In genomic region chr12:94147991-94148840, GRCh38 we compare ENCODE assay signal across 1 cellular context.
TF ChIP-seq lines count a peak whose summit lies in the region.

Gene PLXNC1, plus strand, starts transcription at chr12:94148577. Its CDS starts 395 bp downstream, at chr12:94148972.

TF ChIP-seq in HepG2, 621 proteins besides CTCF, POLR2A, EP300 and RAD21 (continued from another document and continues in another):
- TF ChIP-seq IRF1 (CRISPR knock-in tag; IDR thresholded peaks at IDR 0.05; ENCODE audit: low read depth) (no peak), HINFP (CRISPR knock-in tag; IDR thresholded peaks at IDR 0.05; ENCODE audit: low read depth) (no peak), ZNF484 (CRISPR knock-in tag; IDR thresholded peaks at IDR 0.05; ENCODE audit: borderline replicate concordance, low read depth) (no peak), MTF2 (CRISPR knock-in tag; IDR thresholded peaks at IDR 0.05; ENCODE audit: borderline replicate concordance) (no peak), TAF15 (IDR thresholded peaks at IDR 0.05; ENCODE audit: low read depth, low read length, poor library complexity, severe bottlenecking) (peak; percentile 10), ZNF263 (CRISPR knock-in tag; IDR thresholded peaks at IDR 0.05) (peak; percentile 48; the same call in 1 of the 2 replicates), SOX6 (IDR thresholded peaks at IDR 0.05) (no peak), SOX6 (CRISPR knock-in tag; IDR thresholded peaks at IDR 0.05) (peak; percentile 10; the same call in 1 of the 2 replicates), SALL2 (CRISPR knock-in tag; IDR thresholded peaks at IDR 0.05) (peak; percentile 70; the same call in 1 of the 2 replicates), BRF2 (CRISPR knock-in tag; IDR thresholded peaks at IDR 0.05) (no peak), AKNA (CRISPR knock-in tag; IDR thresholded peaks at IDR 0.05; ENCODE audit: borderline replicate concordance) (no peak), ZNF792 (CRISPR knock-in tag; IDR thresholded peaks at IDR 0.05) (no peak), SOX5 (CRISPR knock-in tag; IDR thresholded peaks at IDR 0.05; ENCODE audit: borderline replicate concordance) (no peak), HNRNPL (IDR thresholded peaks at IDR 0.05; ENCODE audit: low read depth, low read length) (no peak), UBTF (CRISPR knock-in tag; IDR thresholded peaks at IDR 0.05) (peak; percentile 36), SSRP1 (CRISPR knock-in tag; IDR thresholded peaks at IDR 0.05) (no peak), ZSCAN29 (CRISPR knock-in tag; conservative IDR thresholded peaks at IDR 0.05) (no peak), HNRNPLL (IDR thresholded peaks at IDR 0.05; ENCODE audit: low read depth, low read length, poor library complexity, severe bottlenecking) (peak; percentile 98), FOXP1 (IDR thresholded peaks at IDR 0.05) (no peak), FOXP1 (CRISPR knock-in tag; IDR thresholded peaks at IDR 0.05) (no peak), ZSCAN9 (CRISPR knock-in tag; IDR thresholded peaks at IDR 0.05; ENCODE audit: borderline replicate concordance) (no peak), ZNF331 (CRISPR knock-in tag; IDR thresholded peaks at IDR 0.05) (no peak), ZNF556 (CRISPR knock-in tag; IDR thresholded peaks at IDR 0.05; ENCODE audit: borderline replicate concordance) (no peak), ZNF460 (CRISPR knock-in tag; IDR thresholded peaks at IDR 0.05; ENCODE audit: borderline replicate concordance) (no peak), ZNF775 (CRISPR knock-in tag; IDR thresholded peaks at IDR 0.05; ENCODE audit: borderline replicate concordance) (no peak), POGZ (CRISPR knock-in tag; IDR thresholded peaks at IDR 0.05) (no peak), ZNF446 (CRISPR knock-in tag; IDR thresholded peaks at IDR 0.05) (0 out of 2 replicates have a peak, but pooled peaks have one; percentile 1), ZNF276 (CRISPR knock-in tag; IDR thresholded peaks at IDR 0.05; ENCODE audit: low read depth) (no peak), ZBTB14 (CRISPR knock-in tag; IDR thresholded peaks at IDR 0.05) (no peak; the same call in none of the 2 replicates), ZSCAN20 (CRISPR knock-in tag; IDR thresholded peaks at IDR 0.05; ENCODE audit: borderline replicate concordance) (no peak), BRCA1 (CRISPR knock-in tag; IDR thresholded peaks at IDR 0.05) (no peak), NFKBIZ (CRISPR knock-in tag; IDR thresholded peaks at IDR 0.05) (no peak), NKX3-1 (CRISPR knock-in tag; IDR thresholded peaks at IDR 0.05) (no peak), ZNF687 (CRISPR knock-in tag; IDR thresholded peaks at IDR 0.05) (peak; percentile 75), PHF8 (CRISPR knock-in tag; IDR thresholded peaks at IDR 0.05) (peak; percentile 26; the same call in 1 of the 2 replicates), ZNF225 (CRISPR knock-in tag; IDR thresholded peaks at IDR 0.05) (no peak), ZNF605 (CRISPR knock-in tag; IDR thresholded peaks at IDR 0.05) (no peak), HOXD1 (CRISPR knock-in tag; IDR thresholded peaks at IDR 0.05) (no peak), CEBPB (IDR thresholded peaks at IDR 0.05; ENCODE audit: borderline replicate concordance, low read depth, low read length) (no peak), ZNF235 (CRISPR knock-in tag; IDR thresholded peaks at IDR 0.05; ENCODE audit: borderline replicate concordance) (no peak), MTERF4 (CRISPR knock-in tag; IDR thresholded peaks at IDR 0.05) (0 out of 2 replicates have a peak, but pooled peaks have one; percentile 13), ZNF513 (CRISPR knock-in tag; conservative IDR thresholded peaks at IDR 0.05) (no peak), POLR2AphosphoS2 (IDR thresholded peaks at IDR 0.05; ENCODE audit: low read depth, low read length) (no peak), ONECUT2 (CRISPR knock-in tag; IDR thresholded peaks at IDR 0.05) (no peak)
